Comparison of ENCODE assay signal across 14 cellular contexts in the genomic region with DNA sequence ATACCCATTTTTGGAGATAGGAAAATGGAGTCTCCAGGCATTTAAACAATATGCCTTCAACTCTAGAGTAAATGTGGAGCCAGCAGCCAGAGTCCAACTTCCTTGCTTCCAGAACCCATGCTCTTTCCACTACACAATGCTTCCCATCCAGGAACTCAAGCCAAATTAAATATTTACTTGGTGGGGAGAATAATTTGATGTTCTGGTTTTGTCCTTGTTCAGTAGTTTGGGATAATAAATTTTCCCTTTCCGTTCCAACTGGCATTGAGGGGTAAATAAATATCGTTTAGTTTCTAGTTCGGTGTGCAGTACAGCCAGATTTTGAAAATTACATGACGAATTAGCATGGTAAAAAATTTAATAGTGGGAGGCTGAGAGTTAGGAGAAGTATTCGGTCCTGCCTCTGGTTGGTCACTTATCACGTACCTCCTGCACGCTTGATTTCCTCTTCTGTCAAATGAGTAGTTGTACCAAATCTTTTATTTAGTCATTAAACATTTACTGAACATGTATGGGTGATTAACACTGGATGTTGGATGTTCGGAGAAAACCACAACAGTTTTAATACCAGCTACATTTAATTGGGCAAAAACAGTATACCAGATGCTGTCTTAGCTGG.
DNase-seq lines count a peak whose midpoint lies in the region; ATAC-seq, FAIRE-seq and TF ChIP-seq lines count a peak whose summit lies in the region.
"Had no signal": no experiment of that assay in that cellular context is flagged by ENCODE, and none has a peak within 500 bp of the region (broad histone marks: within the 10 kb centered on the region; RNA-seq: fewer than 3 reads in every experiment).

No MANE protein-coding gene starts in this region.

- H3K9me3 ChIP-seq in pancreas, result no peaks in the 10 kb centered on the region

- peak; percentile 62 for DNase-seq in COLO668 (lab: John Stamatoyannopoulos, UW; ENCODE audit: unreplicated experiment)
- DNase-seq in NCI-H2029 (lab: John Stamatoyannopoulos, UW), result peak; percentile 87
- DNase-seq in dermis blood vessel endothelial cell, result peak; percentile 32
- DNase-seq in pancreas, result peak in 2 of 6 donors; percentile 16 to 31
- DNase-seq in T-cell, result no peak
- no peak for DNase-seq in OCI-M2 (lab: John Stamatoyannopoulos, UW; ENCODE audit: unreplicated experiment)
- DNase-seq in amygdala (lab: John Stamatoyannopoulos, UW), result no peak
- DNase-seq: activated CD8-positive, alpha-beta memory T cell treated with anti-CD3 and anti-CD28 coated beads, Interleukin-2, amount 10 ng/mL, durations not matched to agents 7 days and 5 days; activated naive CD8-positive, alpha-beta T cell treated with anti-CD3 and anti-CD28 coated beads, Interleukin-2, amount 10 ng/mL, durations not matched to agents 7 days and 5 days; NCI-H1436 had no signal

- H3K36me3 ChIP-seq in pancreas, result no peaks in the 10 kb centered on the region
- H3K36me3 ChIP-seq: tibial nerve had no signal

- POLR2A ChIA-PET in T-cell (lab: Charles Lee), result no interaction called here

- WGBS in pancreas, 2 donors, result 4 to 8% methylated on average over 8 of the region's 8 CpGs

- H3K4me3 ChIP-seq in pancreas, result peak overlapping the region in 2 of 4 donors; percentile 1 to 6
- H3K4me3 ChIP-seq: tibial nerve had no signal

- ATAC-seq in pancreas (peak; percentile 61 to 74 (median 71)), T-cell (replicated peaks in 1 of 4) (no peak), HG02610 (IDR thresholded peaks at IDR 0.05; ENCODE audit: unreplicated experiment) (no peak)
- ATAC-seq: activated CD8-positive, alpha-beta memory T cell treated with anti-CD3 and anti-CD28 coated beads, Interleukin-2, amount 10 ng/mL, durations not matched to agents 7 days and 5 days had no signal

- peaks cover 27 to 51% (median 45%) of the 10 kb centered on the region in 3 donors for H3K4me1 Mint-ChIP-seq in T-cell
- H3K4me1 Mint-ChIP-seq: B cell had no signal

- intact Hi-C loops in pancreas (cut with DNase I), result no loop called here

- H3K27me3 ChIP-seq in pancreas, result no peaks in the 10 kb centered on the region
- H3K27me3 ChIP-seq: tibial nerve had no signal

- peak overlapping the region in 2 of 4 donors; percentile 71 to 76 for H3K27ac ChIP-seq in pancreas

- FAIRE-seq in pancreas (lab: Jason Lieb, UNC), result no peak
- FAIRE-seq: TTC549 had no signal

- CTCF ChIA-PET in T-cell (lab: Charles Lee), result no interaction called here

- no peak overlapping the region for H3K27ac Mint-ChIP-seq in T-cell
- H3K27ac Mint-ChIP-seq: activated CD8-positive, alpha-beta memory T cell treated with anti-CD3 and anti-CD28 coated beads, Interleukin-2, amount 10 ng/mL, durations not matched to agents 7 days and 5 days; activated naive CD8-positive, alpha-beta T cell treated with anti-CD3 and anti-CD28 coated beads, Interleukin-2, amount 10 ng/mL, durations not matched to agents 7 days and 5 days; B cell had no signal

- peaks cover 25 to 34% (median 26%) of the 10 kb centered on the region in 3 donors for H3K4me1 ChIP-seq in pancreas

- TF ChIP-seq CTCF in pancreas (IDR thresholded peaks at IDR 0.05), result no peak

- H3K36me3 Mint-ChIP-seq in T-cell, result no peaks in the 10 kb centered on the region
- H3K36me3 Mint-ChIP-seq: activated CD8-positive, alpha-beta memory T cell treated with anti-CD3 and anti-CD28 coated beads, Interleukin-2, amount 10 ng/mL, durations not matched to agents 7 days and 5 days had no signal

- H3K4me3 Mint-ChIP-seq in T-cell, result no peak overlapping the region
- H3K4me3 Mint-ChIP-seq: activated CD8-positive, alpha-beta memory T cell treated with anti-CD3 and anti-CD28 coated beads, Interleukin-2, amount 10 ng/mL, durations not matched to agents 7 days and 5 days; activated naive CD8-positive, alpha-beta T cell treated with anti-CD3 and anti-CD28 coated beads, Interleukin-2, amount 10 ng/mL, durations not matched to agents 7 days and 5 days; B cell had no signal

- no peaks in the 10 kb centered on the region for H3K27me3 Mint-ChIP-seq in T-cell
- H3K27me3 Mint-ChIP-seq: activated naive CD8-positive, alpha-beta T cell treated with anti-CD3 and anti-CD28 coated beads, Interleukin-2, amount 10 ng/mL, durations not matched to agents 7 days and 5 days had no signal

- peaks cover 0 to 9% (median 0%) of the 10 kb centered on the region in 3 donors for H3K9me3 Mint-ChIP-seq in T-cell

Comparison
In these comparisons a context has a peak if more than half of its experiments do, and no peak if none do; other contexts are left out.
1. DNase-seq: peak in COLO668 (single experiment), NCI-H2029 (single experiment) and dermis blood vessel endothelial cell (single experiment); none in T-cell (0 of 34), OCI-M2 (single experiment) and amygdala (0 of 56).
2. ATAC-seq: peak in pancreas (4 of 4); none in T-cell (0 of 4) and HG02610 (single experiment).